Comparison of ENCODE assay signal across 1 cellular context in genomic region chr1:39391741-39392679, GRCh38.
TF ChIP-seq lines count a peak whose summit lies in the region.

No MANE protein-coding gene starts in this region.

TF ChIP-seq in GM12878, 131 proteins besides CTCF, POLR2A, EP300 and RAD21 (continued from another document):
- TF ChIP-seq, protein P1, sequence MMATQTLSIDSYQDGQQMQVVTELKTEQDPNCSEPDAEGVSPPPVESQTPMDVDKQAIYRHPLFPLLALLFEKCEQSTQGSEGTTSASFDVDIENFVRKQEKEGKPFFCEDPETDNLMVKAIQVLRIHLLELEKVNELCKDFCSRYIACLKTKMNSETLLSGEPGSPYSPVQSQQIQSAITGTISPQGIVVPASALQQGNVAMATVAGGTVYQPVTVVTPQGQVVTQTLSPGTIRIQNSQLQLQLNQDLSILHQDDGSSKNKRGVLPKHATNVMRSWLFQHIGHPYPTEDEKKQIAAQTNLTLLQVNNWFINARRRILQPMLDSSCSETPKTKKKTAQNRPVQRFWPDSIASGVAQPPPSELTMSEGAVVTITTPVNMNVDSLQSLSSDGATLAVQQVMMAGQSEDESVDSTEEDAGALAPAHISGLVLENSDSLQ (IDR thresholded peaks at IDR 0.05) = no peak
- TF ChIP-seq CHD1 (IDR thresholded peaks at IDR 0.05; ENCODE audit: low read depth, low read length) (no peak), ATF2 (IDR thresholded peaks at IDR 0.05; ENCODE audit: low read length) (no peak), BCL11A (IDR thresholded peaks at IDR 0.05; ENCODE audit: low read depth, low read length) (no peak), CREB1 (IDR thresholded peaks at IDR 0.05; ENCODE audit: low read depth) (peak; percentile 46; the same call in 1 of the 2 replicates), MEF2A (IDR thresholded peaks at IDR 0.05; ENCODE audit: insufficient read depth, low read depth, low read length) (no peak)
- TF ChIP-seq, protein P2, sequence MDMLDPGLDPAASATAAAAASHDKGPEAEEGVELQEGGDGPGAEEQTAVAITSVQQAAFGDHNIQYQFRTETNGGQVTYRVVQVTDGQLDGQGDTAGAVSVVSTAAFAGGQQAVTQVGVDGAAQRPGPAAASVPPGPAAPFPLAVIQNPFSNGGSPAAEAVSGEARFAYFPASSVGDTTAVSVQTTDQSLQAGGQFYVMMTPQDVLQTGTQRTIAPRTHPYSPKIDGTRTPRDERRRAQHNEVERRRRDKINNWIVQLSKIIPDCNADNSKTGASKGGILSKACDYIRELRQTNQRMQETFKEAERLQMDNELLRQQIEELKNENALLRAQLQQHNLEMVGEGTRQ (IDR thresholded peaks at IDR 0.05; ENCODE audit: borderline replicate concordance, low read depth, low read length) = no peak
TF ChIP-seq in GM12878: peak in this region for 4.
